In the genomic region with DNA sequence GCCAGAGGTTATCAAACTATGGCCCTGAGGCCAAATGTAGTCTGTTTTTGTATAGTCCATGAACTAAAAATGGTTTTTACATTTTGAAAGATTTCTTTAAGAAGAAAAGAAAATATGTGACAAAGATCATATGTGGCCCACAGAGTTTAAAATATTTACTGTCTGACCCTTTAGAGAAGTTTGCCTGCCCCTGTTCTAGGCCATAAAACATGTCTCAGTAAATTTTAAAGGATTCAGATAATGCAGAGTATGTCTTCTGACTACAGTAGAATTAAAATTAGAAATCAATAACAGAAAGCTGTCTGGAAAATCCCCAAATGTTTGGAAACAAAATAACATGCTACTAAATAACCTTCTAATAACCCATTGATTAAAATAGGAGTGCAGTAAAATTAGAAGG, we compare ENCODE assay signal across 1 cellular context.
TF ChIP-seq lines count a peak whose summit lies in the region.

No MANE protein-coding gene starts in this region.

TF ChIP-seq in K562, 482 proteins besides CTCF, POLR2A, EP300 and RAD21 (continued from another document):
- TF ChIP-seq, protein P1, sequence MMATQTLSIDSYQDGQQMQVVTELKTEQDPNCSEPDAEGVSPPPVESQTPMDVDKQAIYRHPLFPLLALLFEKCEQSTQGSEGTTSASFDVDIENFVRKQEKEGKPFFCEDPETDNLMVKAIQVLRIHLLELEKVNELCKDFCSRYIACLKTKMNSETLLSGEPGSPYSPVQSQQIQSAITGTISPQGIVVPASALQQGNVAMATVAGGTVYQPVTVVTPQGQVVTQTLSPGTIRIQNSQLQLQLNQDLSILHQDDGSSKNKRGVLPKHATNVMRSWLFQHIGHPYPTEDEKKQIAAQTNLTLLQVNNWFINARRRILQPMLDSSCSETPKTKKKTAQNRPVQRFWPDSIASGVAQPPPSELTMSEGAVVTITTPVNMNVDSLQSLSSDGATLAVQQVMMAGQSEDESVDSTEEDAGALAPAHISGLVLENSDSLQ (IDR thresholded peaks at IDR 0.05), result peak; percentile 49; the same call in 1 of the 2 replicates
- TF ChIP-seq, protein P2, sequence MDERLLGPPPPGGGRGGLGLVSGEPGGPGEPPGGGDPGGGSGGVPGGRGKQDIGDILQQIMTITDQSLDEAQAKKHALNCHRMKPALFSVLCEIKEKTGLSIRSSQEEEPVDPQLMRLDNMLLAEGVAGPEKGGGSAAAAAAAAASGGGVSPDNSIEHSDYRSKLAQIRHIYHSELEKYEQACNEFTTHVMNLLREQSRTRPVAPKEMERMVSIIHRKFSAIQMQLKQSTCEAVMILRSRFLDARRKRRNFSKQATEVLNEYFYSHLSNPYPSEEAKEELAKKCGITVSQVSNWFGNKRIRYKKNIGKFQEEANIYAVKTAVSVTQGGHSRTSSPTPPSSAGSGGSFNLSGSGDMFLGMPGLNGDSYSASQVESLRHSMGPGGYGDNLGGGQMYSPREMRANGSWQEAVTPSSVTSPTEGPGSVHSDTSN (CRISPR knock-in tag; IDR thresholded peaks at IDR 0.05; ENCODE audit: low read depth), result no peak
- TF ChIP-seq, protein P2 (tag; conservative IDR thresholded peaks at IDR 0.05; ENCODE audit: low read depth), result peak; percentile 55; the same call in 1 of the 2 replicates
- TF ChIP-seq MEIS2 (IDR thresholded peaks at IDR 0.05; ENCODE audit: partially characterized antibody), result peak; percentile 72
- TF ChIP-seq, protein P3, sequence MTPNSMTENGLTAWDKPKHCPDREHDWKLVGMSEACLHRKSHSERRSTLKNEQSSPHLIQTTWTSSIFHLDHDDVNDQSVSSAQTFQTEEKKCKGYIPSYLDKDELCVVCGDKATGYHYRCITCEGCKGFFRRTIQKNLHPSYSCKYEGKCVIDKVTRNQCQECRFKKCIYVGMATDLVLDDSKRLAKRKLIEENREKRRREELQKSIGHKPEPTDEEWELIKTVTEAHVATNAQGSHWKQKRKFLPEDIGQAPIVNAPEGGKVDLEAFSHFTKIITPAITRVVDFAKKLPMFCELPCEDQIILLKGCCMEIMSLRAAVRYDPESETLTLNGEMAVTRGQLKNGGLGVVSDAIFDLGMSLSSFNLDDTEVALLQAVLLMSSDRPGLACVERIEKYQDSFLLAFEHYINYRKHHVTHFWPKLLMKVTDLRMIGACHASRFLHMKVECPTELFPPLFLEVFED (CRISPR knock-in tag; conservative IDR thresholded peaks at IDR 0.05), result no peak
- TF ChIP-seq ZNF764 (CRISPR knock-in tag; IDR thresholded peaks at IDR 0.05; ENCODE audit: low read depth), result no peak
